ENCODE assay signal across 11 cellular contexts in the genomic region with DNA sequence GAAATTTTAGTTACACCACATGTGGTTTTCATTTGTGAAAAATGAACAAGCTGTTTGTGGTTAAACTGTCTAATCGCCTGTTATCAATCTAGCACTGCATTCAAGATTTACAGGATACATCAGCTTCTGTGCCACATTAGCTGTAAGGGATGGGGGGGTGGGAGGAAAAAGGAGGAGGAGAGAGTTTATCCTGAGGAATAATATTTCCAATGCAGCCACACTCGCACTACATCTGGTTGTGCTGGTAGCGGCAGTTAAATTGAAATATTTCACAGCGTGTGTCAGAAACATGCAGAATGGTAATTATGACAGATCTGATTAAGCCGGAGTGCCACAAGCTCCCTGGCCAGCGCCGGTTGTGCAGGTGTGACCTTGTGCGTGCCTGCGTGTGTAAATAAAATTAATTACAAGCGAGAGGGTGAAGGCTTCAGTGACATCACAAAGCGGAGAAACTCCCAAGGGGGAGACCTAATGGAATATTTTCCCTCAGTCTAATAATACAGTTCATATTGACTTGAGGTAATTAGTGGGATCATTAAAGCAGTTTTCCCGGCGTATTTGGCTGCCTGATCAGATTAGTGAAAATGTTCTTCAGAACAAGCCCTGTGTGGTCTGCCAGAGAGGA. TPM values are rescaled to one million over a fixed set of nuclear protein-coding genes. Genes with fewer than 3 reads are reported as not detected.
A peak's percentile ranks its signal among the peaks of the same experiment; 100 is the strongest.
DNase-seq lines count a peak whose midpoint lies in the region; ATAC-seq, FAIRE-seq and TF ChIP-seq lines count a peak whose summit lies in the region.
"Had no signal": no experiment of that assay in that cellular context is flagged by ENCODE, and none has a peak within 500 bp of the region (broad histone marks: within the 10 kb centered on the region; RNA-seq: fewer than 3 reads in every experiment).

No MANE protein-coding gene starts in this region.

- H3K9me3 Mint-ChIP-seq in activated T-cell treated with anti-CD3 and anti-CD28 coated beads, Interleukin-2, amount 50 U/mL, for 24 hours = no peaks in the 10 kb centered on the region
- no peaks in the 10 kb centered on the region for H3K9me3 Mint-ChIP-seq in stimulated activated naive CD8-positive, alpha-beta T cell treated with anti-CD3 and anti-CD28 coated beads, Interleukin-15, amount 100 ng/mL, for 72 hours
- H3K9me3 Mint-ChIP-seq: stimulated activated memory B cell treated with anti-CD40 and anti-IgM and Interleukin-4, amounts not matched to agents 10 μg/mL and 1 μg/mL and 100 μg/mL, for 72 hours had no signal

- no peak for ATAC-seq in stimulated activated naive CD8-positive, alpha-beta T cell treated with anti-CD3 and anti-CD28 coated beads, Interleukin-15, amount 100 ng/mL, for 72 hours
- ATAC-seq in heart right ventricle = no peak
- ATAC-seq in upper lobe of right lung = no peak
- ATAC-seq: stimulated activated memory B cell treated with anti-CD40 and anti-IgM and Interleukin-4, amounts not matched to agents 10 μg/mL and 1 μg/mL and 100 μg/mL, for 72 hours had no signal

- DNase-seq in activated T-cell treated with anti-CD3 and anti-CD28 coated beads, Interleukin-2, amount 50 U/mL, for 24 hours = no peak
- DNase-seq in activated T-cell treated with anti-CD3 and anti-CD28 coated beads, Interleukin-2, amount 50 U/mL, for 48 hours = no peak
- DNase-seq in NCI-H526 treated with DMSO at 0.1 percent for 48 hours (lab: John Stamatoyannopoulos, UW) = peak; percentile 58
- peak; percentile 9 for DNase-seq in cerebellar cortex (ENCODE audit: low spot score)
- no peak for DNase-seq in stimulated activated naive CD8-positive, alpha-beta T cell treated with anti-CD3 and anti-CD28 coated beads, Interleukin-15, amount 100 ng/mL, for 72 hours
- no peak for DNase-seq in GM12892 (ENCODE audit: insufficient read length)
- DNase-seq in heart right ventricle = no peak
- DNase-seq in upper lobe of right lung = no peak
- DNase-seq: activated CD8-positive, alpha-beta memory T cell treated with anti-CD3 and anti-CD28 coated beads, Interleukin-2, amount 50 U/mL, for 48 hours; NCI-H345 had no signal

- H3K4me3 ChIP-seq in heart right ventricle (no peak overlapping the region), upper lobe of right lung (no peak overlapping the region)

- H3K4me1 ChIP-seq in heart right ventricle (no peaks in the 10 kb centered on the region), upper lobe of right lung (no peaks in the 10 kb centered on the region)

- H3K9me3 ChIP-seq in heart right ventricle (no peaks in the 10 kb centered on the region), upper lobe of right lung (no peaks in the 10 kb centered on the region)

- no peak for TF ChIP-seq POLR2A in GM12892 (IDR thresholded peaks at IDR 0.05; ENCODE audit: low read depth, low read length)

- H3K27ac Mint-ChIP-seq in activated T-cell treated with anti-CD3 and anti-CD28 coated beads, Interleukin-2, amount 50 U/mL, for 24 hours = peak overlapping the region; percentile 86
- H3K27ac Mint-ChIP-seq in stimulated activated naive CD8-positive, alpha-beta T cell treated with anti-CD3 and anti-CD28 coated beads, Interleukin-15, amount 100 ng/mL, for 72 hours = peak overlapping the region; percentile 77 to 94
- H3K27ac Mint-ChIP-seq: stimulated activated memory B cell treated with anti-CD40 and anti-IgM and Interleukin-4, amounts not matched to agents 10 μg/mL and 1 μg/mL and 100 μg/mL, for 72 hours had no signal

- no peaks in the 10 kb centered on the region for H3K27me3 Mint-ChIP-seq in activated T-cell treated with anti-CD3 and anti-CD28 coated beads, Interleukin-2, amount 50 U/mL, for 24 hours
- H3K27me3 Mint-ChIP-seq in stimulated activated naive CD8-positive, alpha-beta T cell treated with anti-CD3 and anti-CD28 coated beads, Interleukin-15, amount 100 ng/mL, for 72 hours = no peaks in the 10 kb centered on the region
- H3K27me3 Mint-ChIP-seq: stimulated activated memory B cell treated with anti-CD40 and anti-IgM and Interleukin-4, amounts not matched to agents 10 μg/mL and 1 μg/mL and 100 μg/mL, for 72 hours had no signal

- peaks cover 84% of the 10 kb centered on the region for H3K4me1 Mint-ChIP-seq in activated T-cell treated with anti-CD3 and anti-CD28 coated beads, Interleukin-2, amount 50 U/mL, for 24 hours (ENCODE audit: low read depth)
- peaks cover 98% of the 10 kb centered on the region for H3K4me1 Mint-ChIP-seq in stimulated activated naive CD8-positive, alpha-beta T cell treated with anti-CD3 and anti-CD28 coated beads, Interleukin-15, amount 100 ng/mL, for 72 hours
- H3K4me1 Mint-ChIP-seq: stimulated activated memory B cell treated with anti-CD40 and anti-IgM and Interleukin-4, amounts not matched to agents 10 μg/mL and 1 μg/mL and 100 μg/mL, for 72 hours had no signal

- 85 to 86% methylated on average over 13 of the region's 13 CpGs for WGBS in heart right ventricle, 2 donors

- no peak for FAIRE-seq in GM12892 (lab: Jason Lieb, UNC)

- no peak overlapping the region for H3K4me3 Mint-ChIP-seq in activated T-cell treated with anti-CD3 and anti-CD28 coated beads, Interleukin-2, amount 50 U/mL, for 24 hours
- peak overlapping the region; percentile 36 to 68 for H3K4me3 Mint-ChIP-seq in stimulated activated naive CD8-positive, alpha-beta T cell treated with anti-CD3 and anti-CD28 coated beads, Interleukin-15, amount 100 ng/mL, for 72 hours
- H3K4me3 Mint-ChIP-seq: stimulated activated memory B cell treated with anti-CD40 and anti-IgM and Interleukin-4, amounts not matched to agents 10 μg/mL and 1 μg/mL and 100 μg/mL, for 72 hours had no signal

- TF ChIP-seq CTCF in heart right ventricle (IDR thresholded peaks at IDR 0.05) = no peak
- no peak for TF ChIP-seq CTCF in upper lobe of right lung (IDR thresholded peaks at IDR 0.05)

- intact Hi-C loops in heart right ventricle (cut with DNase I) (no loop called here), upper lobe of right lung (cut with DNase I) (no loop called here)

- H3K27ac ChIP-seq in heart right ventricle = no peak overlapping the region
- no peak overlapping the region for H3K27ac ChIP-seq in upper lobe of right lung

- peaks cover 99% of the 10 kb centered on the region for H3K36me3 Mint-ChIP-seq in activated T-cell treated with anti-CD3 and anti-CD28 coated beads, Interleukin-2, amount 50 U/mL, for 24 hours (ENCODE audit: low read depth)

- peaks cover 0 to 64% (median 7%) of the 10 kb centered on the region in 9 donors for H3K36me3 ChIP-seq in heart right ventricle
- peaks cover 6% of the 10 kb centered on the region for H3K36me3 ChIP-seq in upper lobe of right lung

- H3K27me3 ChIP-seq in heart right ventricle = no peaks in the 10 kb centered on the region
- no peaks in the 10 kb centered on the region for H3K27me3 ChIP-seq in upper lobe of right lung

RNA-seq across cellular contexts. Expression of gene SATB1, which starts 55.5 kb away (rescaled TPM):
- polyA plus RNA-seq in GM12892 (2012; ENCODE audit: missing spikeins) = 0.08 TPM
- total RNA-seq in heart right ventricle (10 to 100 TPM; 34.2 to 73.7 (median 52.0) TPM), upper lobe of right lung (28.4 TPM)
- 10 to 100 TPM in 1 of 2 donors, 1 to 10 TPM in 1; 8.8 to 18.9 TPM for polyA plus RNA-seq in heart right ventricle

Comparison
In these comparisons a context has a peak if more than half of its experiments do, and no peak if none do; other contexts are left out.
1. DNase-seq: peak in NCI-H526 treated with DMSO at 0.1 percent for 48 hours (single experiment) and cerebellar cortex (single experiment); none in activated T-cell treated with anti-CD3 and anti-CD28 coated beads, Interleukin-2, amount 50 U/mL, for 24 hours (single experiment), activated T-cell treated with anti-CD3 and anti-CD28 coated beads, Interleukin-2, amount 50 U/mL, for 48 hours (0 of 2), stimulated activated naive CD8-positive, alpha-beta T cell treated with anti-CD3 and anti-CD28 coated beads, Interleukin-15, amount 100 ng/mL, for 72 hours (0 of 2), GM12892 (single experiment), heart right ventricle (0 of 2) and upper lobe of right lung (single experiment).